12 cellular contexts compared by ENCODE assay signal in genomic region chr9:137535120-137535428, GRCh38. TPM values are rescaled to one million over a fixed set of nuclear protein-coding genes. Genes with fewer than 3 reads are reported as not detected.
DNase-seq lines count a peak whose midpoint lies in the region; ATAC-seq and TF ChIP-seq lines count a peak whose summit lies in the region.
"Had no signal": no experiment of that assay in that cellular context is flagged by ENCODE, and none has a peak within 500 bp of the region (broad histone marks: within the 10 kb centered on the region; RNA-seq: fewer than 3 reads in every experiment).

No MANE protein-coding gene starts in this region.

- H2BK120ac ChIP-seq in mesenchymal stem cell (ENCODE audit: low read depth, low read length): no peak overlapping the region

- H3K27me3 Mint-ChIP-seq in Calu3 (ENCODE audit: unreplicated experiment): no peaks in the 10 kb centered on the region

- H3K36me3 ChIP-seq in mesenchymal stem cell (ENCODE audit: control insufficient read depth in 1 of 2, insufficient read depth in 2 of 2, low read depth in 1 of 2, low read length in 2 of 2): peaks cover 0 to 8% of the 10 kb centered on the region in 2 experiments

- no peak overlapping the region for H3K27ac Mint-ChIP-seq in Calu3 (ENCODE audit: unreplicated experiment)

- H2AK5ac ChIP-seq in mesenchymal stem cell (ENCODE audit: low read length, severe bottlenecking): no peak overlapping the region

- BruUV-seq in Calu3 (replicated peaks; lab: Mats Ljungman, UMichigan): no TSS peak

- no peaks in the 10 kb centered on the region for H3K9me3 ChIP-seq in mesenchymal stem cell (ENCODE audit: control insufficient read depth, low read length)

- no peak overlapping the region for H3K14ac ChIP-seq in mesenchymal stem cell (ENCODE audit: low read length in 2 of 2)

- H3K9me3 Mint-ChIP-seq in Calu3 (ENCODE audit: low read depth, unreplicated experiment): no peaks in the 10 kb centered on the region

- intact Hi-C loops in Calu3 (cut with micrococcal nuclease; ENCODE audit: unreplicated experiment): no loop called here

- H3K18ac ChIP-seq in mesenchymal stem cell (ENCODE audit: low read depth in 1 of 2, low read length in 2 of 2): no peak overlapping the region

- H3K27me3 ChIP-seq in mesenchymal stem cell (ENCODE audit: control insufficient read depth in 1 of 2, insufficient read depth in 1 of 2, low read length in 2 of 2): no peaks in the 10 kb centered on the region

- H3K4me2 ChIP-seq in mesenchymal stem cell (ENCODE audit: low read length, poor library complexity, severe bottlenecking): no peak overlapping the region

- TF ChIP-seq CTCF in 22Rv1 (IDR thresholded peaks at IDR 0.05) (peak; percentile 36), Calu3 (IDR thresholded peaks at IDR 0.05; ENCODE audit: unreplicated experiment) (no peak), VCaP (conservative IDR thresholded peaks at IDR 0.05) (peak; percentile 65)

- H3K4ac ChIP-seq in mesenchymal stem cell (ENCODE audit: low read depth in 1 of 2, low read length in 2 of 2): no peak overlapping the region

- no peak overlapping the region for H3K23ac ChIP-seq in mesenchymal stem cell (ENCODE audit: low read length in 2 of 2)

- peaks cover 9% of the 10 kb centered on the region for H3K4me1 Mint-ChIP-seq in Calu3 (ENCODE audit: low read depth, unreplicated experiment)

- CTCF ChIA-PET in Calu3 (lab: Charles Lee): interaction anchor here (0.6 to 1.0 kb wide), 6 partner anchors 12 to 600 kb away, joined by 3 to 9 read pairs (median 4); partner anchors contain the start of genes EXD3, NOXA1 and PNPLA7

- no peak overlapping the region for H4K8ac ChIP-seq in mesenchymal stem cell (ENCODE audit: low read length)

- no peak overlapping the region for H2BK15ac ChIP-seq in mesenchymal stem cell (ENCODE audit: low read depth, poor library complexity, severe bottlenecking)

- no peak overlapping the region for H2BK5ac ChIP-seq in mesenchymal stem cell (ENCODE audit: low read depth, low read length, poor library complexity, severe bottlenecking)

- H3K4me3 Mint-ChIP-seq in Calu3 (ENCODE audit: low read depth, unreplicated experiment): peak overlapping the region; percentile 50

- peak overlapping the region; percentile 59 for H3K27ac ChIP-seq in 22Rv1
- peak overlapping the region; percentile 87 for H3K27ac ChIP-seq in VCaP
- no peak overlapping the region for H3K27ac ChIP-seq in mesenchymal stem cell (ENCODE audit: low read length, poor library complexity, severe bottlenecking)

- DNase-seq in Calu3 (no peak), mesenchymal stem cell (no peak), NCI-H1417 treated with DMSO at 0.1 percent for 48 hours (lab: John Stamatoyannopoulos, UW) (no peak)
- DNase-seq: activated T-cell treated with anti-CD3 and anti-CD28 coated beads for 4 hours; C1 segment of cervical spinal cord; effector memory CD4-positive, alpha-beta T cell; stimulated activated naive CD4-positive, alpha-beta T cell treated with Interleukin-2 at 50 U/mL for 16 hours had no signal

- H3K4me3 ChIP-seq in mesenchymal stem cell (ENCODE audit: insufficient read depth in 1 of 2, low read depth in 1 of 2, low read length in 2 of 2): no peak overlapping the region

- no peak overlapping the region for H2BK12ac ChIP-seq in mesenchymal stem cell (ENCODE audit: low read length in 2 of 2)

- no peak overlapping the region for H2AFZ ChIP-seq in mesenchymal stem cell (ENCODE audit: low read depth, low read length)

- no peak overlapping the region for H4K91ac ChIP-seq in mesenchymal stem cell (ENCODE audit: low read length)

- ATAC-seq in GM18520 (IDR thresholded peaks at IDR 0.05; ENCODE audit: unreplicated experiment) (no peak), HG03135 (IDR thresholded peaks at IDR 0.05; ENCODE audit: unreplicated experiment) (no peak), HG02970 (IDR thresholded peaks at IDR 0.05; ENCODE audit: low FRiP score, unreplicated experiment) (no peak)

- peaks cover 4% of the 10 kb centered on the region for H3K79me1 ChIP-seq in mesenchymal stem cell (replicated peaks; ENCODE audit: low read length, poor library complexity, severe bottlenecking)

- H3K4me1 ChIP-seq in mesenchymal stem cell (ENCODE audit: control insufficient read depth, insufficient read depth, low read depth, low read length): peaks cover 3% of the 10 kb centered on the region

- H3K36me3 Mint-ChIP-seq in Calu3 (ENCODE audit: insufficient read depth, unreplicated experiment): peaks cover 4% of the 10 kb centered on the region

- H3K9ac ChIP-seq in mesenchymal stem cell (ENCODE audit: low read length): peak overlapping the region; percentile 66

RNA-seq across cellular contexts. Expression of gene PNPLA7, which starts 15.1 kb away (rescaled TPM):
- 1.8 and 3.6 TPM in 2 replicates for total RNA-seq in Calu3 (2022)
- 1.1 TPM for polyA plus RNA-seq in mesenchymal stem cell (2013, experiment 1 of 2)
- 1.2 TPM for polyA plus RNA-seq in mesenchymal stem cell (2013, experiment 2 of 2)

RNA-seq across cellular contexts. Expression of gene MRPL41, which starts 16.6 kb away (rescaled TPM):
- 27.6 and 31.1 TPM in 2 replicates for total RNA-seq in Calu3 (2022)
- 57.4 TPM for polyA plus RNA-seq in mesenchymal stem cell (2013, experiment 1 of 2)
- 58.2 TPM for polyA plus RNA-seq in mesenchymal stem cell (2013, experiment 2 of 2)

RNA-seq across cellular contexts. Expression of gene DPH7, which starts 43.7 kb away (rescaled TPM):
- total RNA-seq in Calu3 (2022): 29.7 and 30.2 TPM in 2 replicates
- 14.4 TPM for polyA plus RNA-seq in mesenchymal stem cell (2013, experiment 1 of 2)
- polyA plus RNA-seq in mesenchymal stem cell (2013, experiment 2 of 2): 14.8 TPM

RNA-seq across cellular contexts. Expression of gene ZMYND19, which starts 55.2 kb away (rescaled TPM):
- 30.0 and 31.7 TPM in 2 replicates for total RNA-seq in Calu3 (2022)
- polyA plus RNA-seq in mesenchymal stem cell (2013, experiment 1 of 2): 13.6 TPM
- polyA plus RNA-seq in mesenchymal stem cell (2013, experiment 2 of 2): 13.2 TPM
